ENCODE assay signal across 21 cellular contexts in the genomic region with DNA sequence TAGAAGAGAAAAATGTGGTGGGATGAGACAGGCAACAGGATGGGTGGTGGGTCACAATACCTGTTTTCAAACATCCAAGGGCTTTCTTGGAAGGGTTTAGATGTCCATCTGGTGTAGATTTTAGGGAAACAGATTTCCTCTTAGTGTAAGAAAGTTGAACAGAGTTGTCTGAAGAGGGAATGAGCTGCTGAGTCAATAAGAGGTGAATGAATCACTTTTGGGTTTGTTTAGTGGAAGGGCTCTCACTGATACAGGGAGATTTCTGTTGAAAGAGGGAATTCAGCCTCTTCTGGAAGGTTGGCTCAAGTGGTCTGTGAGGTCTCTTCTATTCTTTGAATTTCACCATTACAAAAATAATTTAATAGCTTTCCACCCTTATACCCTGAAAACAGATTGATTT. TPM values are rescaled to one million over a fixed set of nuclear protein-coding genes. Genes with fewer than 3 reads are reported as not detected.
DNase-seq lines count a peak whose midpoint lies in the region; ATAC-seq, FAIRE-seq and TF ChIP-seq lines count a peak whose summit lies in the region.
"Had no signal": no experiment of that assay in that cellular context is flagged by ENCODE, and none has a peak within 500 bp of the region (broad histone marks: within the 10 kb centered on the region; RNA-seq: fewer than 3 reads in every experiment).

No MANE protein-coding gene starts in this region.

- H3K27me3 ChIP-seq in bronchial epithelial cell (ENCODE audit: control insufficient read depth, insufficient read depth, low read length) = no peaks in the 10 kb centered on the region
- H3K27me3 ChIP-seq: BLaER1 had no signal

- no peak overlapping the region for H3K27ac Mint-ChIP-seq in effector memory CD8-positive, alpha-beta T cell
- H3K27ac Mint-ChIP-seq: CD4-positive, alpha-beta T cell had no signal

- H3K4me3 Mint-ChIP-seq in effector memory CD8-positive, alpha-beta T cell = no peak overlapping the region
- H3K4me3 Mint-ChIP-seq: CD4-positive, alpha-beta T cell had no signal

- no peak for FAIRE-seq in bronchial epithelial cell (lab: Jason Lieb, UNC)

- DNase-seq in ELR (ENCODE audit: low read depth) (peak; percentile 36), LHCN-M2 (ENCODE audit: low read depth) (peak; percentile 5), bronchial epithelial cell (ENCODE audit: low read depth) (peak; percentile 53), kidney tubule cell (ENCODE audit: low spot score) (peak; percentile 37), NOMO-1 (lab: John Stamatoyannopoulos, UW; ENCODE audit: unreplicated experiment in 2 of 2) (no peak), amniotic stem cell (lab: John Stamatoyannopoulos, UW) (no peak)
- DNase-seq in effector memory CD8-positive, alpha-beta T cell = no peak
- DNase-seq: CD4-positive, alpha-beta T cell; COR-L47; GDM1; Kasumi-1; MM.1S; NCI-H1048; NCI-H1417 treated with DMSO at 0.1 percent for 48 hours; NCI-H187; NCI-H446 treated with DMSO at 0.1 percent for 48 hours; NCI-H526 treated with DMSO at 0.1 percent for 48 hours; SHP77 treated with DMSO at 0.1 percent for 48 hours had no signal

- TF ChIP-seq CTCF in bronchial epithelial cell (IDR thresholded peaks at IDR 0.05; ENCODE audit: insufficient read depth, low read length, severe bottlenecking) = no peak

- H3K9me3 Mint-ChIP-seq in effector memory CD8-positive, alpha-beta T cell = no peaks in the 10 kb centered on the region
- H3K9me3 Mint-ChIP-seq: CD4-positive, alpha-beta T cell had no signal

- H3K4me3 ChIP-seq in bronchial epithelial cell (ENCODE audit: low read depth, low read length) = no peak overlapping the region
- H3K4me3 ChIP-seq: BLaER1, SK-N-MC had no signal

- H3K36me3 ChIP-seq in bronchial epithelial cell (ENCODE audit: control insufficient read depth, insufficient read depth, low read length) = no peaks in the 10 kb centered on the region
- H3K36me3 ChIP-seq: BLaER1 had no signal

- peaks cover 0 to 22% of the 10 kb centered on the region in 2 donors for H3K27me3 Mint-ChIP-seq in effector memory CD8-positive, alpha-beta T cell

- ATAC-seq in effector memory CD8-positive, alpha-beta T cell (replicated peaks) = no peak
- no peak for ATAC-seq in GM19035 (IDR thresholded peaks at IDR 0.05; ENCODE audit: unreplicated experiment)

- no peaks in the 10 kb centered on the region for H3K36me3 Mint-ChIP-seq in effector memory CD8-positive, alpha-beta T cell (ENCODE audit: insufficient read depth)

- H3K4me1 Mint-ChIP-seq in effector memory CD8-positive, alpha-beta T cell (ENCODE audit: low read depth in 2 of 2) = no peaks in the 10 kb centered on the region

RNA-seq across cellular contexts. Expression of a gene that starts 54.6 kb away (rescaled TPM):
- total RNA-seq in LHCN-M2 (2014; rRNA removed) (5.1 and 6.8 TPM in 2 replicates), bronchial epithelial cell (6.1 and 8.7 TPM in 2 replicates)
- polyA plus RNA-seq in LHCN-M2 (2012) = 1.3 TPM

RNA-seq across cellular contexts. Expression of a gene that starts 54.7 kb away (rescaled TPM):
- total RNA-seq in LHCN-M2 (2014; rRNA removed) (5.6 and 7.2 TPM in 2 replicates), bronchial epithelial cell (4.7 and 11.9 TPM in 2 replicates)
- 2.8 TPM for polyA plus RNA-seq in LHCN-M2 (2012)

Comparison
In these comparisons a context has a peak if more than half of its experiments do, and no peak if none do; other contexts are left out.
1. DNase-seq: peak in ELR (single experiment), LHCN-M2 (single experiment), bronchial epithelial cell (single experiment) and kidney tubule cell (single experiment); none in NOMO-1 (0 of 2), amniotic stem cell (single experiment) and effector memory CD8-positive, alpha-beta T cell (0 of 3).